ENCODE assay signal across 1 cellular context in the genomic region with DNA sequence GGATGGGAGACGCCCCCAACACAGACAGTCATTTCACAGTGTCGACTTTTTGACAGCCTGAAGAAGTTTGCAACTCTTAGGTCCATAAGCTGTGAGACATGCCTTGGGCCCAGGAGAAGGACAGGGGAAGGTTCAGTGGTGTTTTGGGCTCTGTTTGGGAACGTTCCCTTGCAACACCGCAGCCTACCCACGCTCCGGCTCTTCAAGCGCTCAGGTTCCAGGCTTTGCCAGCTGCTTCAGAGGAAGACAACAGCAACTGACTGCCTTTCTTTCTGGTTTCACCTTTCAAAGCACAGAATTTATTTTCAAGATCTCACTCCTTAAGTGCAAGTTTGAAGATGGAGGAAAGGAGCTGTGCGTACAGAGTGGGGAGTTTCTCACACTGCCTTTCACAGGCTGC.
TF ChIP-seq lines count a peak whose summit lies in the region.

No MANE protein-coding gene starts in this region.

TF ChIP-seq in GM23338, 12 proteins besides CTCF, POLR2A, EP300 and RAD21 (continued from another document):
- TF ChIP-seq NANOG (IDR thresholded peaks at IDR 0.05; ENCODE audit: borderline replicate concordance) (no peak), POLR2AphosphoS5 (IDR thresholded peaks at IDR 0.05; ENCODE audit: low read depth) (no peak)
